In the genomic region with DNA sequence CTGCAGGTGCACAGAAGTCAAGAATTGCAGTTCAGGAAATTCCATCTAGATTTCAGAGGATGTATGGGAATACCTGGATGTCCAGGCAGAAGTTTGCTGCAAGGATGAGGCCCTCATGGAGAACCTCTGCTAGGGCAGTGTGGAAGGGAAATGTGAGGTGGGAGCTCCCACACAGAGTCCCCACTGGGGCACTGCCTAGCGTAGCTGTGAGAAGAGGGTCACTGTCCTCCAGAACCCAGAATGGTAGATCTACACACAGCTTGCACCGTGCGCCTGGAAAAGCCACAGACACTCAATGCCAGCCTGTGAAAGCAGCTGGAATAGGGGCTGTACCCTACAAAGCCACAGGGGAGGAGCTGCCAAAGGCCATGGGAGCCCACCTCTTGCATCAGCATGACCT, we compare ENCODE assay signal across 24 cellular contexts.
DNase-seq lines count a peak whose midpoint lies in the region; ATAC-seq, FAIRE-seq and TF ChIP-seq lines count a peak whose summit lies in the region.
"Had no signal": no experiment of that assay in that cellular context is flagged by ENCODE, and none has a peak within 500 bp of the region (broad histone marks: within the 10 kb centered on the region; RNA-seq: fewer than 3 reads in every experiment).

No MANE protein-coding gene starts in this region.

- 0 out of 2 replicates have a peak overlapping the region, but pooled peaks have one; percentile 39 for H2AK5ac ChIP-seq in H1 (ENCODE audit: low read depth, low read length)

- peaks cover 10% of the 10 kb centered on the region for H3K9me3 Mint-ChIP-seq in neural crest cell

- no peak overlapping the region for H3K23ac ChIP-seq in H1 (ENCODE audit: insufficient read length)

- DNase-seq in DMS 273 (lab: John Stamatoyannopoulos, UW; ENCODE audit: unreplicated experiment), result peak; percentile 0
- DNase-seq in DMS 273 treated with DMSO at 0.1 percent for 48 hours (lab: John Stamatoyannopoulos, UW), result no peak
- DNase-seq in H1 (ENCODE audit: low read depth in 1 of 2, low spot score in 2 of 2), result no peak
- no peak for DNase-seq in neural crest cell (ENCODE audit: low read depth, low spot score)
- DNase-seq: AML-193; Caco-2; Calu3; CD4-positive, alpha-beta T cell; CD8-positive, alpha-beta T cell; DMS79 treated with DMSO at 0.1 percent for 48 hours; GF-D8 had no signal

- no peak overlapping the region for H3K4me3 Mint-ChIP-seq in neural crest cell
- H3K4me3 Mint-ChIP-seq: B cell; CD4-positive, alpha-beta T cell; CD8-positive, alpha-beta T cell had no signal

- H3K27ac Mint-ChIP-seq in neural crest cell (ENCODE audit: unreplicated experiment), result peak overlapping the region; percentile 27
- H3K27ac Mint-ChIP-seq: B cell; CD4-positive, alpha-beta T cell; CD8-positive, alpha-beta T cell had no signal

- H3K4ac ChIP-seq in H1 (replicated peaks; ENCODE audit: insufficient read length, low read depth, low read length), result no peak overlapping the region

- no peak overlapping the region for H4K5ac ChIP-seq in H1 (ENCODE audit: insufficient read length, low read depth, low read length)

- H3K4me1 ChIP-seq in HEK293 (ENCODE audit: control insufficient read depth, insufficient read depth, low read length) (no peaks in the 10 kb centered on the region), H1 (replicated peaks in 1 of 4; ENCODE audit: control insufficient read depth in 3 of 4, insufficient read depth in 4 of 4, low read length in 3 of 4) (no peaks in the 10 kb centered on the region)
- H3K4me1 ChIP-seq: A549; BLaER1 treated with 17β-estradiol and CSF1 and Interleukin-3, amounts not matched to agents 10 nM and 100 nM; Caco-2 had no signal

- no peak overlapping the region for H2BK15ac ChIP-seq in H1 (ENCODE audit: low read length)

- TF ChIP-seq POLR2A in H1 (IDR thresholded peaks at IDR 0.05; ENCODE audit: control extremely low read depth in 1 of 2, low read depth in 2 of 2, low read length in 2 of 2), result no peak

- H2BK20ac ChIP-seq in H1 (ENCODE audit: low read length), result no peak overlapping the region

- no peaks in the 10 kb centered on the region for H3K27me3 ChIP-seq in H1 (replicated peaks in 1 of 4; ENCODE audit: control insufficient read depth in 3 of 4, extremely low read depth in 1 of 4, insufficient read depth in 3 of 4, low read length in 3 of 4)
- H3K27me3 ChIP-seq: BLaER1 treated with 17β-estradiol and CSF1 and Interleukin-3, amounts not matched to agents 10 nM and 100 nM had no signal

- ATAC-seq in HG03469 (IDR thresholded peaks at IDR 0.05; ENCODE audit: unreplicated experiment) (no peak), GM19351 (IDR thresholded peaks at IDR 0.05; ENCODE audit: unreplicated experiment) (no peak), HG02623 (IDR thresholded peaks at IDR 0.05; ENCODE audit: unreplicated experiment) (no peak)
- ATAC-seq: A549; CD8-positive, alpha-beta T cell had no signal

- H3K9me3 ChIP-seq in HEK293 (ENCODE audit: control insufficient read depth, insufficient read depth, low read depth, low read length) (no peaks in the 10 kb centered on the region), H1 (ENCODE audit: insufficient read depth in 2 of 2, low read depth in 1 of 2, low read length in 1 of 2) (peaks cover 7 to 8% of the 10 kb centered on the region in 2 experiments; a peak in 2 of 4 replicates)
- H3K9me3 ChIP-seq: A549, Caco-2 had no signal

- no peak overlapping the region for H4K8ac ChIP-seq in H1 (ENCODE audit: extremely low read depth, insufficient read depth, low read length)

- no peak overlapping the region for H4K91ac ChIP-seq in H1 (replicated peaks; ENCODE audit: insufficient read length, low read length)

- no peak for TF ChIP-seq EP300 in H1 (IDR thresholded peaks at IDR 0.05; ENCODE audit: borderline replicate concordance in 1 of 2, low read depth in 2 of 2, low read length in 2 of 2)

- no peaks in the 10 kb centered on the region for H3K27me3 Mint-ChIP-seq in neural crest cell (ENCODE audit: low read depth)
- H3K27me3 Mint-ChIP-seq: B cell; CD4-positive, alpha-beta T cell had no signal

- no peak overlapping the region for H2AFZ ChIP-seq in H1 (ENCODE audit: low read length)

- CTCF ChIA-PET in HEK293 (lab: Yijun Ruan, JAX) (interaction anchor here (0.6 to 0.7 kb wide), 2 partner anchors 15 to 119 kb away, joined by 3 read pairs; no protein-coding TSS in a partner anchor), H1 (lab: Charles Lee; ENCODE audit: partially characterized antibody) (interaction anchor here (0.6 kb wide), 1 partner anchor 330 kb away, joined by 3 read pairs; no protein-coding TSS in a partner anchor)

- H3K4me3 ChIP-seq in HEK293 (ENCODE audit: low read depth, low read length) (no peak overlapping the region), H1 (ENCODE audit: extremely low read depth in 1 of 4, insufficient read depth in 2 of 4, low read depth in 3 of 4, low read length in 4 of 4) (no peak overlapping the region)
- H3K4me3 ChIP-seq: A549; BLaER1 treated with 17β-estradiol and CSF1 and Interleukin-3, amounts not matched to agents 10 nM and 100 nM had no signal

- no peak overlapping the region for H2BK5ac ChIP-seq in H1 (ENCODE audit: low read depth, low read length)

- no peak overlapping the region for H2BK12ac ChIP-seq in H1 (ENCODE audit: low read depth, low read length)

- no peaks in the 10 kb centered on the region for H3K79me1 ChIP-seq in H1 (ENCODE audit: low read depth, low read length)

- no peak overlapping the region for H3K18ac ChIP-seq in H1 (ENCODE audit: extremely low read depth, low read length)

- H3K56ac ChIP-seq in H1 (replicated peaks; ENCODE audit: insufficient read length, low read depth, low read length), result no peak overlapping the region

- H3K14ac ChIP-seq in H1 (ENCODE audit: insufficient read length), result no peak overlapping the region

- no peaks in the 10 kb centered on the region for H3K23me2 ChIP-seq in H1 (ENCODE audit: low read depth, low read length)

- no peaks in the 10 kb centered on the region for H4K20me1 ChIP-seq in H1 (replicated peaks in 1 of 2; ENCODE audit: control insufficient read depth in 1 of 2, insufficient read depth in 2 of 2, low read length in 2 of 2)
- H4K20me1 ChIP-seq: BLaER1 treated with 17β-estradiol and CSF1 and Interleukin-3, amounts not matched to agents 10 nM and 100 nM had no signal

- TF ChIP-seq CTCF in HEK293 (tag by site-specific recombination; IDR thresholded peaks at IDR 0.05), result no peak
- no peak for TF ChIP-seq CTCF in H1 (IDR thresholded peaks at IDR 0.05; ENCODE audit: control extremely low read depth in 1 of 3, insufficient read depth in 1 of 3, low read depth in 1 of 3, low read length in 3 of 3)
- TF ChIP-seq CTCF in neural crest cell (conservative IDR thresholded peaks at IDR 0.05), result no peak

- POLR2A ChIA-PET in HEK293 (lab: Yijun Ruan, JAX) (no interaction called here), H1 (lab: Charles Lee; ENCODE audit: partially characterized antibody) (interaction anchor here (0.6 kb wide), 1 partner anchor 26 kb away, joined by 4 read pairs; no protein-coding TSS in a partner anchor)

- FAIRE-seq in H1 (lab: Jason Lieb, UNC), result no peak
- FAIRE-seq: A549, D721Med, G401.6, GM12891, GM19239 had no signal

- peaks cover 4% of the 10 kb centered on the region for H3K36me3 Mint-ChIP-seq in neural crest cell (ENCODE audit: low read depth)
- H3K36me3 Mint-ChIP-seq: CD8-positive, alpha-beta T cell had no signal

- no peak overlapping the region for H3K4me2 ChIP-seq in H1 (ENCODE audit: insufficient read depth in 1 of 2, low read depth in 2 of 2, low read length in 2 of 2)
- H3K4me2 ChIP-seq: A549; BLaER1 treated with 17β-estradiol and CSF1 and Interleukin-3, amounts not matched to agents 10 nM and 100 nM had no signal

- H3K4me1 Mint-ChIP-seq in neural crest cell, result no peaks in the 10 kb centered on the region
- H3K4me1 Mint-ChIP-seq: B cell had no signal

- H3K36me3 ChIP-seq in HEK293 (ENCODE audit: control insufficient read depth in 2 of 2, insufficient read depth in 1 of 2, low read length in 2 of 2), result no peaks in the 10 kb centered on the region
- no peaks in the 10 kb centered on the region for H3K36me3 ChIP-seq in H1 (ENCODE audit: control insufficient read depth in 2 of 4, insufficient read depth in 4 of 4, low read length in 3 of 4)

- TF ChIP-seq RAD21 in H1 (IDR thresholded peaks at IDR 0.05 in 1 of 2, conservative IDR thresholded peaks at IDR 0.05 in 1 of 2; ENCODE audit: low read depth in 2 of 2, low read length in 2 of 2), result no peak

- no peak overlapping the region for H3K27ac ChIP-seq in HEK293 (ENCODE audit: extremely low read depth, low read depth, low read length)
- no peak overlapping the region for H3K27ac ChIP-seq in H1 (ENCODE audit: low read depth, low read length)
- H3K27ac ChIP-seq: 22Rv1; A549; BLaER1 treated with 17β-estradiol and CSF1 and Interleukin-3, amounts not matched to agents 10 nM and 100 nM; C4-2B had no signal

- 97% methylated on average over 3 of the region's 3 CpGs; no CpG with 5 or more reads in 1 of the 2 experiments for WGBS in H1 (ENCODE audit: extremely low coverage in 1 of 2, insufficient coverage in 1 of 2, insufficient read length in 1 of 2, insufficient replicate concordance in 2 of 2, low coverage in 1 of 2, low lambda C conversion rate in 2 of 2, missing lambda C conversion rate in 1 of 2), 2 experiments

- no peak overlapping the region for H3K9ac ChIP-seq in H1 (replicated peaks in 1 of 4; ENCODE audit: extremely low read depth in 1 of 4, low read depth in 3 of 4, low read length in 3 of 4)
- H3K9ac ChIP-seq: BLaER1 treated with 17β-estradiol and CSF1 and Interleukin-3, amounts not matched to agents 10 nM and 100 nM had no signal

- H3K79me2 ChIP-seq in H1 (ENCODE audit: control insufficient read depth in 1 of 2, insufficient read depth in 2 of 2, low read length in 2 of 2), result no peaks in the 10 kb centered on the region

- no peak overlapping the region for H2BK120ac ChIP-seq in H1 (replicated peaks; ENCODE audit: low read depth, low read length)

TF ChIP-seq in HEK293, 187 proteins besides CTCF, POLR2A, EP300 and RAD21 (continues in another document):
- TF ChIP-seq TRIM28 (IDR thresholded peaks at IDR 0.05; ENCODE audit: borderline replicate concordance, low read length) (peak; percentile 74; the same call in 1 of the 2 replicates), KLF10 (tag by site-specific recombination; IDR thresholded peaks at IDR 0.05) (no peak), SETDB1 (IDR thresholded peaks at IDR 0.05; ENCODE audit: insufficient read length, low read length) (peak; percentile 36), ZNF560 (tag by site-specific recombination; IDR thresholded peaks at IDR 0.05; ENCODE audit: borderline replicate concordance) (no peak), ZNF394 (tag by site-specific recombination; IDR thresholded peaks at IDR 0.05; ENCODE audit: borderline replicate concordance) (no peak)

TF ChIP-seq in H1, 55 proteins besides CTCF, POLR2A, EP300 and RAD21 (continues in another document):
- no peak for TF ChIP-seq SUZ12 (IDR thresholded peaks at IDR 0.05; ENCODE audit: low read length)
- TF ChIP-seq CEBPB (IDR thresholded peaks at IDR 0.05; ENCODE audit: low read depth, low read length), result no peak
- TF ChIP-seq BCL11A (IDR thresholded peaks at IDR 0.05; ENCODE audit: low read depth in 2 of 2, low read length in 2 of 2), result no peak
- no peak for TF ChIP-seq CHD2 (IDR thresholded peaks at IDR 0.05; ENCODE audit: low read length)
- no peak for TF ChIP-seq GTF2F1 (IDR thresholded peaks at IDR 0.05; ENCODE audit: borderline replicate concordance, low read depth, low read length)
